1 cellular context compared by ENCODE assay signal in genomic region chr2:218332288-218332687, GRCh38.
TF ChIP-seq lines count a peak whose summit lies in the region.

No MANE protein-coding gene starts in this region.

TF ChIP-seq in WTC11, 78 proteins besides CTCF, POLR2A, EP300 and RAD21 (continued from another document):
- no peak for TF ChIP-seq FOXP4 (CRISPR knock-in tag; IDR thresholded peaks at IDR 0.05)
- TF ChIP-seq TCF7 (CRISPR knock-in tag; IDR thresholded peaks at IDR 0.05; ENCODE audit: low read depth), result no peak
- no peak for TF ChIP-seq HMGA2 (CRISPR knock-in tag; IDR thresholded peaks at IDR 0.05)
- TF ChIP-seq ZSCAN18 (CRISPR knock-in tag; IDR thresholded peaks at IDR 0.05), result no peak
- TF ChIP-seq IRF2 (CRISPR knock-in tag; IDR thresholded peaks at IDR 0.05; ENCODE audit: borderline replicate concordance, low read depth), result no peak
- TF ChIP-seq KAT7 (CRISPR knock-in tag; IDR thresholded peaks at IDR 0.05; ENCODE audit: borderline replicate concordance), result no peak
- no peak for TF ChIP-seq GABPB1 (CRISPR knock-in tag; IDR thresholded peaks at IDR 0.05)
- no peak for TF ChIP-seq ZNF396 (CRISPR knock-in tag; IDR thresholded peaks at IDR 0.05; ENCODE audit: borderline replicate concordance)
